ENCODE assay signal across 12 cellular contexts in the genomic region with DNA sequence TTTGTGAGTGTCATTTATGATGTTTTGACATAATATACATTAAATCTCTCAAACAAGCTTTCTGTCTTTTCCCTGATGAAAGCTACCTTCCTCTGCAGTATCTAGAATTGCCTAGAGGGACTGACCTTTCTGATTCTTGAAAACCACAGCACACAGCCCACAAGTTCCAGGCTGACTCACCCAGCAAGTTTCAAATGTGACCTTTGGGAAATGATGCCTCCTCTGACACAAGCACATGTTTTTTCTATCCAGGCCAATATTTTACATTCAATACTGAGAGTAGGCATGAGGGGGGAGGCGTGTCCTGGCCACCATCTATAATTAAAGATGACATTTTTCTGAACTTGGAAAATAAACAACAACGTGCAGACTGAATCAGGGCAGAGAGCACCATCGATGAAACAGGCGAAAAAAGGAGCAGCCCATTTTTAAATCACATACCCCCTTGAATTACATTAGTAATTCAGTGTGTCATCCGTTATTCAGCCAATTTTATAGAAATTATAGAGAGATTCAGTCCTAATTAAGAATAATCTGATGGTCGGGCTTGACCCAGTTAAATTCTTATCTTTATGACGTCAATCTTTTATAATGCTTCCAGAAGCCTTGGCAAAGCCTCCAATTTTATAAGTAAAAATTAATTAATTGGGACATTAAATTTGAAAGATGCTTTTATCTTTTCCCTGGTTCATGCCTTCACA.
DNase-seq lines count a peak whose midpoint lies in the region; ATAC-seq and TF ChIP-seq lines count a peak whose summit lies in the region.
"Had no signal": no experiment of that assay in that cellular context is flagged by ENCODE, and none has a peak within 500 bp of the region (broad histone marks: within the 10 kb centered on the region; RNA-seq: fewer than 3 reads in every experiment).

No MANE protein-coding gene starts in this region.

- no peak overlapping the region for H3K9ac ChIP-seq in adipocyte (ENCODE audit: low read length)

- no peaks in the 10 kb centered on the region for H3K9me2 ChIP-seq in hepatocyte (replicated peaks; ENCODE audit: insufficient read depth)

- H3K79me2 ChIP-seq in hepatocyte, result no peaks in the 10 kb centered on the region

- 68% methylated on average over 7 of the region's 7 CpGs for WGBS in hepatocyte (ENCODE audit: low lambda C conversion rate, missing lambda C conversion rate)

- H3K36me3 ChIP-seq in adipocyte (ENCODE audit: control insufficient read depth, insufficient read depth, low read length, severe bottlenecking) (no peaks in the 10 kb centered on the region), hepatocyte (replicated peaks; ENCODE audit: insufficient read depth, low read depth) (no peaks in the 10 kb centered on the region)

- H3K4me3 ChIP-seq in adipocyte (ENCODE audit: low read length), result peak overlapping the region; percentile 38
- H3K4me3 ChIP-seq in hepatocyte, result no peak overlapping the region

- no peaks in the 10 kb centered on the region for H4K20me1 ChIP-seq in hepatocyte (ENCODE audit: insufficient read depth, poor library complexity, severe bottlenecking)

- no peak overlapping the region for H2AFZ ChIP-seq in hepatocyte

- H3K27me3 ChIP-seq in adipocyte (replicated peaks; ENCODE audit: control insufficient read depth, insufficient read depth, low read length) (no peaks in the 10 kb centered on the region), hepatocyte (no peaks in the 10 kb centered on the region)

- in situ Hi-C loops in ACHN (cut with HindIII; ENCODE audit: low pct_ligation_motif_present, low pct_unique_long_range_greater_than_20kb, low sequenced_read_pairs), result no loop called here

- no peak for TF ChIP-seq CTCF in hepatocyte (IDR thresholded peaks at IDR 0.05; ENCODE audit: poor library complexity)

- H3K4me1 ChIP-seq in adipocyte (ENCODE audit: control insufficient read depth, insufficient read depth, low read length), result peaks cover 15% of the 10 kb centered on the region
- H3K4me1 ChIP-seq in hepatocyte (ENCODE audit: insufficient read depth), result no peaks in the 10 kb centered on the region

- DNase-seq in AG08396 (ENCODE audit: low spot score), result peak; percentile 61
- DNase-seq in adipocyte (ENCODE audit: low read depth), result peak; percentile 81
- DNase-seq in hepatocyte (ENCODE audit: low spot score), result peak; percentile 15
- DNase-seq in DMS 273 (lab: John Stamatoyannopoulos, UW; ENCODE audit: unreplicated experiment), result no peak
- no peak for DNase-seq in stimulated activated CD4-positive, alpha-beta T cell treated with anti-CD3 and anti-CD28 coated beads, Interleukin-4, amount 100 ng/mL, for 1 hour
- no peak for DNase-seq in ACHN
- DNase-seq: activated T-cell treated with anti-CD3 and anti-CD28 coated beads, Interleukin-2, amount 50 U/mL, for 48 hours; CD8-positive, alpha-beta memory T cell; dermis blood vessel endothelial cell; posterior cingulate gyrus had no signal

- H3K4me2 ChIP-seq in hepatocyte, result no peak overlapping the region

- H3K27ac ChIP-seq in hepatocyte, result no peak overlapping the region

- no peaks in the 10 kb centered on the region for H3K9me3 ChIP-seq in adipocyte (ENCODE audit: control insufficient read depth, low read length)
- H3K9me3 ChIP-seq in hepatocyte (ENCODE audit: low read depth), result no peaks in the 10 kb centered on the region

- ATAC-seq in HG02870 (IDR thresholded peaks at IDR 0.05; ENCODE audit: unreplicated experiment) (peak; percentile 75), GM21423 (IDR thresholded peaks at IDR 0.05; ENCODE audit: unreplicated experiment) (no peak)

Comparison
In these comparisons a context has a peak if more than half of its experiments do, and no peak if none do; other contexts are left out.
1. DNase-seq: peak in AG08396 (single experiment), adipocyte (single experiment) and hepatocyte (single experiment); none in DMS 273 (single experiment), stimulated activated CD4-positive, alpha-beta T cell treated with anti-CD3 and anti-CD28 coated beads, Interleukin-4, amount 100 ng/mL, for 1 hour (single experiment) and ACHN (single experiment).